Comparison of ENCODE assay signal across 13 cellular contexts in genomic region chr3:72380711-72381508, GRCh38.
DNase-seq lines count a peak whose midpoint lies in the region; ATAC-seq, FAIRE-seq and TF ChIP-seq lines count a peak whose summit lies in the region.
"Had no signal": no experiment of that assay in that cellular context is flagged by ENCODE, and none has a peak within 500 bp of the region (broad histone marks: within the 10 kb centered on the region; RNA-seq: fewer than 3 reads in every experiment).

No MANE protein-coding gene starts in this region.

- H3K27ac Mint-ChIP-seq in activated naive CD8-positive, alpha-beta T cell, result peak overlapping the region; percentile 37
- H3K27ac Mint-ChIP-seq in activated naive CD8-positive, alpha-beta T cell treated with anti-CD3 and anti-CD28 coated beads for 36 hours, result no peak overlapping the region
- H3K27ac Mint-ChIP-seq in activated T-helper 17 cell treated with anti-CD3 and anti-CD28 coated beads, Interleukin-2, amount 50 U/mL, for 72 hours, result peak overlapping the region; percentile 18

- no peak overlapping the region for H3K27ac ChIP-seq in lower lobe of right lung
- no peak overlapping the region for H3K27ac ChIP-seq in upper lobe of right lung
- H3K27ac ChIP-seq in tibial artery, result no peak overlapping the region
- no peak overlapping the region for H3K27ac ChIP-seq in small intestine (ENCODE audit: low read depth in 1 of 2, low read length in 1 of 2)
- no peak overlapping the region for H3K27ac ChIP-seq in gastrocnemius medialis
- H3K27ac ChIP-seq: left ventricle myocardium inferior, VCaP had no signal

- H3K4me1 Mint-ChIP-seq in activated naive CD8-positive, alpha-beta T cell (ENCODE audit: low read depth), result peaks cover 80% of the 10 kb centered on the region
- peaks cover 71% of the 10 kb centered on the region for H3K4me1 Mint-ChIP-seq in activated naive CD8-positive, alpha-beta T cell treated with anti-CD3 and anti-CD28 coated beads for 36 hours
- peaks cover 43% of the 10 kb centered on the region for H3K4me1 Mint-ChIP-seq in activated T-helper 17 cell treated with anti-CD3 and anti-CD28 coated beads, Interleukin-2, amount 50 U/mL, for 72 hours

- H3K9me3 ChIP-seq in lower lobe of right lung (no peaks in the 10 kb centered on the region), upper lobe of right lung (no peaks in the 10 kb centered on the region), tibial artery (no peaks in the 10 kb centered on the region), small intestine (ENCODE audit: control insufficient read depth, low read depth) (no peaks in the 10 kb centered on the region), gastrocnemius medialis (no peaks in the 10 kb centered on the region)
- H3K9me3 ChIP-seq: left ventricle myocardium inferior had no signal

- no peaks in the 10 kb centered on the region for H3K9me3 Mint-ChIP-seq in activated naive CD8-positive, alpha-beta T cell (ENCODE audit: low read depth)
- no peaks in the 10 kb centered on the region for H3K9me3 Mint-ChIP-seq in activated naive CD8-positive, alpha-beta T cell treated with anti-CD3 and anti-CD28 coated beads for 36 hours
- no peaks in the 10 kb centered on the region for H3K9me3 Mint-ChIP-seq in activated T-helper 17 cell treated with anti-CD3 and anti-CD28 coated beads, Interleukin-2, amount 50 U/mL, for 72 hours

- in situ Hi-C loops in gastrocnemius medialis (cut with MboI; ENCODE audit: low sequenced_read_pairs in 4 of 4), result no loop called here

- peak; percentile 34 for ATAC-seq in activated T-helper 17 cell treated with anti-CD3 and anti-CD28 coated beads, Interleukin-2, amount 50 U/mL, for 72 hours (replicated peaks)
- ATAC-seq in lower lobe of right lung, result peak; percentile 51 to 57
- ATAC-seq in upper lobe of right lung, result peak; percentile 51
- ATAC-seq in gastrocnemius medialis, result no peak

- no peak overlapping the region for H3K4me3 ChIP-seq in lower lobe of right lung
- H3K4me3 ChIP-seq in upper lobe of right lung, result no peak overlapping the region
- no peak overlapping the region for H3K4me3 ChIP-seq in tibial artery
- no peak overlapping the region for H3K4me3 ChIP-seq in small intestine (ENCODE audit: low read depth in 1 of 2, low read length in 2 of 2)
- H3K4me3 ChIP-seq in gastrocnemius medialis, result no peak overlapping the region
- H3K4me3 ChIP-seq: left ventricle myocardium inferior had no signal

- intact Hi-C loops in lower lobe of right lung (cut with DNase I) (no loop called here), upper lobe of right lung (cut with DNase I) (no loop called here), tibial artery (cut with DNase I; ENCODE audit: low total_unique reads) (no loop called here), gastrocnemius medialis (cut with DNase I; ENCODE audit: low total_unique reads) (loop anchor here (5.0 kb wide), 1 partner anchor 66 kb away; the partner anchor contains the start of gene RYBP)

- H3K27me3 ChIP-seq in lower lobe of right lung (ENCODE audit: low read depth), result no peaks in the 10 kb centered on the region
- no peaks in the 10 kb centered on the region for H3K27me3 ChIP-seq in upper lobe of right lung
- H3K27me3 ChIP-seq in tibial artery, result no peaks in the 10 kb centered on the region
- H3K27me3 ChIP-seq in small intestine (ENCODE audit: control insufficient read depth in 2 of 2, insufficient read depth in 2 of 2, low read length in 2 of 2), result no peaks in the 10 kb centered on the region
- H3K27me3 ChIP-seq in gastrocnemius medialis, result no peaks in the 10 kb centered on the region

- no peak for TF ChIP-seq CTCF in lower lobe of right lung (IDR thresholded peaks at IDR 0.05)
- TF ChIP-seq CTCF in upper lobe of right lung (IDR thresholded peaks at IDR 0.05), result no peak
- no peak for TF ChIP-seq CTCF in tibial artery (IDR thresholded peaks at IDR 0.05)
- no peak for TF ChIP-seq CTCF in gastrocnemius medialis (IDR thresholded peaks at IDR 0.05 in 4 of 5, conservative IDR thresholded peaks at IDR 0.05 in 1 of 5)

- H3K36me3 Mint-ChIP-seq in activated naive CD8-positive, alpha-beta T cell, result peaks cover 8% of the 10 kb centered on the region
- H3K36me3 Mint-ChIP-seq in activated naive CD8-positive, alpha-beta T cell treated with anti-CD3 and anti-CD28 coated beads for 36 hours, result peaks cover 28% of the 10 kb centered on the region
- H3K36me3 Mint-ChIP-seq in activated T-helper 17 cell treated with anti-CD3 and anti-CD28 coated beads, Interleukin-2, amount 50 U/mL, for 72 hours (ENCODE audit: low read depth), result peaks cover 75% of the 10 kb centered on the region

- FAIRE-seq in small intestine (lab: Jason Lieb, UNC), result no peak

- H3K4me3 Mint-ChIP-seq in activated naive CD8-positive, alpha-beta T cell, result no peak overlapping the region
- H3K4me3 Mint-ChIP-seq in activated naive CD8-positive, alpha-beta T cell treated with anti-CD3 and anti-CD28 coated beads for 36 hours, result no peak overlapping the region
- no peak overlapping the region for H3K4me3 Mint-ChIP-seq in activated T-helper 17 cell treated with anti-CD3 and anti-CD28 coated beads, Interleukin-2, amount 50 U/mL, for 72 hours

- DNase-seq in activated naive CD8-positive, alpha-beta T cell treated with anti-CD3 and anti-CD28 coated beads for 36 hours, result no peak
- no peak for DNase-seq in lower lobe of right lung
- DNase-seq in upper lobe of right lung, result no peak
- no peak for DNase-seq in tibial artery
- DNase-seq in small intestine, result no peak
- DNase-seq in gastrocnemius medialis, result no peak
- DNase-seq: activated CD8-positive, alpha-beta memory T cell treated with anti-CD3 and anti-CD28 coated beads, Interleukin-2, amount 50 U/mL, for 4 hours; left ventricle myocardium inferior; NCI-H1417; stimulated activated CD4-positive, alpha-beta T cell treated with anti-CD3 and anti-CD28 coated beads, Interleukin-12 subunit alpha, Interleukin-12 subunit beta, amount 100 ng/mL, for 4 hours had no signal

- WGBS in small intestine, 3 donors, result 92 to 96% (median 94%) methylated on average over 8 of the region's 8 CpGs

- H3K4me1 ChIP-seq in lower lobe of right lung (peaks cover 48% of the 10 kb centered on the region), upper lobe of right lung (no peaks in the 10 kb centered on the region), tibial artery (peaks cover 0 to 25% (median 10%) of the 10 kb centered on the region in 4 donors), small intestine (ENCODE audit: control insufficient read depth in 2 of 2, insufficient read depth in 1 of 2, low read depth in 1 of 2, low read length in 1 of 2) (peaks cover 8 to 19% of the 10 kb centered on the region in 2 donors), gastrocnemius medialis (peaks cover 21 to 68% of the 10 kb centered on the region in 2 donors)

- peaks cover 21% of the 10 kb centered on the region for H3K36me3 ChIP-seq in lower lobe of right lung
- H3K36me3 ChIP-seq in upper lobe of right lung, result peaks cover 26% of the 10 kb centered on the region
- peaks cover 11 to 21% (median 17%) of the 10 kb centered on the region in 3 donors for H3K36me3 ChIP-seq in tibial artery
- peaks cover 4 to 7% of the 10 kb centered on the region in 2 donors for H3K36me3 ChIP-seq in small intestine (ENCODE audit: control insufficient read depth in 2 of 2, insufficient read depth in 2 of 2, low read length in 2 of 2)
- H3K36me3 ChIP-seq in gastrocnemius medialis, result peaks cover 5 to 17% of the 10 kb centered on the region in 2 donors

- no peak for TF ChIP-seq POLR2A in gastrocnemius medialis (IDR thresholded peaks at IDR 0.05)

- H3K27me3 Mint-ChIP-seq in activated naive CD8-positive, alpha-beta T cell, result no peaks in the 10 kb centered on the region
- H3K27me3 Mint-ChIP-seq in activated naive CD8-positive, alpha-beta T cell treated with anti-CD3 and anti-CD28 coated beads for 36 hours, result no peaks in the 10 kb centered on the region
- no peaks in the 10 kb centered on the region for H3K27me3 Mint-ChIP-seq in activated T-helper 17 cell treated with anti-CD3 and anti-CD28 coated beads, Interleukin-2, amount 50 U/mL, for 72 hours

Comparison
In these comparisons a context has a peak if more than half of its experiments do, and no peak if none do; other contexts are left out.
1. ATAC-seq: peak in activated T-helper 17 cell treated with anti-CD3 and anti-CD28 coated beads, Interleukin-2, amount 50 U/mL, for 72 hours (single experiment), lower lobe of right lung (2 of 2) and upper lobe of right lung (single experiment); none in gastrocnemius medialis (0 of 2).